ENCODE assay signal across 16 cellular contexts in genomic region chr17:36611345-36612072, GRCh38. TPM values are rescaled to one million over a fixed set of nuclear protein-coding genes. Genes with fewer than 3 reads are reported as not detected.
DNase-seq lines count a peak whose midpoint lies in the region; ATAC-seq and TF ChIP-seq lines count a peak whose summit lies in the region.
"Had no signal": no experiment of that assay in that cellular context is flagged by ENCODE, and none has a peak within 500 bp of the region (broad histone marks: within the 10 kb centered on the region; RNA-seq: fewer than 3 reads in every experiment).

No MANE protein-coding gene starts in this region.

- no peaks in the 10 kb centered on the region for H3K4me1 Mint-ChIP-seq in endothelial cell (ENCODE audit: unreplicated experiment)
- peaks cover 6% of the 10 kb centered on the region for H3K4me1 Mint-ChIP-seq in glutamatergic neuron (ENCODE audit: low read depth, unreplicated experiment)
- peaks cover 43 to 54% of the 10 kb centered on the region in 2 experiments for H3K4me1 Mint-ChIP-seq in H9
- H3K4me1 Mint-ChIP-seq: neural crest cell had no signal

- H3K9me3 ChIP-seq in Panc1 (ENCODE audit: control insufficient read depth, insufficient read depth, low read depth, low read length) (no peaks in the 10 kb centered on the region), H9 (ENCODE audit: control insufficient read depth, low read depth, low read length) (no peaks in the 10 kb centered on the region)

- H2AK5ac ChIP-seq in H9 (ENCODE audit: insufficient read length, low read length), result no peak overlapping the region

- no peak overlapping the region for H2BK20ac ChIP-seq in H9 (ENCODE audit: low read depth, low read length, poor library complexity, severe bottlenecking)

- intact Hi-C loops in Panc1 (cut with micrococcal nuclease; ENCODE audit: unreplicated experiment), result no loop called here

- H2BK15ac ChIP-seq in H9 (ENCODE audit: low read depth, low read length), result no peak overlapping the region

- no peak overlapping the region for H2AFZ ChIP-seq in H9 (ENCODE audit: low read length)

- H3K4me3 Mint-ChIP-seq in endothelial cell (ENCODE audit: unreplicated experiment) (no peak overlapping the region), glutamatergic neuron (ENCODE audit: unreplicated experiment) (no peak overlapping the region), H9 (peak overlapping the region in 1 of 2 experiments; percentile 4; a peak in 1 of 5 replicates)
- H3K4me3 Mint-ChIP-seq: brain; effector memory CD8-positive, alpha-beta T cell; neural crest cell had no signal

- no peak overlapping the region for H3K9ac ChIP-seq in H9 (ENCODE audit: extremely low read depth, insufficient read length, low read length)

- no peak overlapping the region for H2BK120ac ChIP-seq in H9 (ENCODE audit: low read depth, low read length, poor library complexity, severe bottlenecking)

- no peak overlapping the region for H4K91ac ChIP-seq in H9 (ENCODE audit: insufficient read length, low read depth, low read length)

- no peak overlapping the region for H3K23ac ChIP-seq in H9 (ENCODE audit: insufficient read length, low read depth, low read length)

- TF ChIP-seq CTCF in Panc1 (IDR thresholded peaks at IDR 0.05) (no peak), endothelial cell (IDR thresholded peaks at IDR 0.05; ENCODE audit: unreplicated experiment) (no peak), glutamatergic neuron (IDR thresholded peaks at IDR 0.05; ENCODE audit: partially characterized antibody, unreplicated experiment) (no peak), H9 (conservative IDR thresholded peaks at IDR 0.05) (no peak), GM13977 (IDR thresholded peaks at IDR 0.05; ENCODE audit: extremely low read depth, insufficient read depth, missing control alignments) (no peak)

- H3K18ac ChIP-seq in H9 (ENCODE audit: insufficient read length, low read depth, low read length), result no peak overlapping the region

- no peaks in the 10 kb centered on the region for H4K20me1 ChIP-seq in H9 (ENCODE audit: control insufficient read depth, insufficient read depth, insufficient read length)

- no peaks in the 10 kb centered on the region for H3K79me1 ChIP-seq in H9 (ENCODE audit: insufficient read depth, low read depth, low read length, poor library complexity, severe bottlenecking)

- H3K36me3 Mint-ChIP-seq in endothelial cell (ENCODE audit: low read depth, unreplicated experiment), result no peaks in the 10 kb centered on the region
- H3K36me3 Mint-ChIP-seq in glutamatergic neuron (ENCODE audit: unreplicated experiment), result no peaks in the 10 kb centered on the region
- H3K36me3 Mint-ChIP-seq in H9 (ENCODE audit: insufficient read depth in 1 of 3, low read depth in 3 of 3), result peaks cover 3 to 16% (median 10%) of the 10 kb centered on the region in 3 experiments; a peak in 6 of 7 replicates
- H3K36me3 Mint-ChIP-seq: brain had no signal

- no peak overlapping the region for H3K4me2 ChIP-seq in H9 (ENCODE audit: insufficient read depth, insufficient read length, low read length)

- no peak overlapping the region for H3K14ac ChIP-seq in H9 (ENCODE audit: insufficient read depth, low read length)

- H3K27me3 ChIP-seq in Panc1 (ENCODE audit: control insufficient read depth, insufficient read depth, low read length) (no peaks in the 10 kb centered on the region), H9 (ENCODE audit: insufficient read depth, low read length) (no peaks in the 10 kb centered on the region)

- no peaks in the 10 kb centered on the region for H3K4me1 ChIP-seq in Panc1 (ENCODE audit: control insufficient read depth, insufficient read depth, low read length)
- peaks cover 8% of the 10 kb centered on the region; the same call in 1 of the 2 replicates for H3K4me1 ChIP-seq in H9 (ENCODE audit: insufficient read depth, low read length)

- H3K27ac Mint-ChIP-seq in endothelial cell (ENCODE audit: unreplicated experiment), result peak overlapping the region; percentile 24
- no peak overlapping the region for H3K27ac Mint-ChIP-seq in glutamatergic neuron (ENCODE audit: unreplicated experiment)
- 0 out of 7 replicates have a peak overlapping the region, but pooled peaks of 1 of the 3 experiments have one; percentile 44 for H3K27ac Mint-ChIP-seq in H9
- H3K27ac Mint-ChIP-seq: brain had no signal

- no CpG with 5 or more reads among the region's 9 CpGs for WGBS in H9 (ENCODE audit: extremely low coverage, insufficient read length, low lambda C conversion rate)

- H3K4me3 ChIP-seq in Panc1 (ENCODE audit: low read depth in 2 of 2, low read length in 2 of 2), result no peak overlapping the region
- H3K4me3 ChIP-seq: lung had no signal

- H3K27me3 Mint-ChIP-seq in endothelial cell (ENCODE audit: unreplicated experiment), result peaks cover 7% of the 10 kb centered on the region
- H3K27me3 Mint-ChIP-seq in glutamatergic neuron (ENCODE audit: unreplicated experiment), result peaks cover 7% of the 10 kb centered on the region
- H3K27me3 Mint-ChIP-seq in H9 (ENCODE audit: low read depth), result no peaks in the 10 kb centered on the region

- CTCF ChIA-PET in Panc1 (lab: Charles Lee), result no interaction called here

- POLR2A ChIA-PET in Panc1 (lab: Charles Lee), result no interaction called here

- H2BK5ac ChIP-seq in H9 (ENCODE audit: insufficient read length, low read length), result no peak overlapping the region

- no peak overlapping the region for H4K8ac ChIP-seq in H9 (replicated peaks; ENCODE audit: insufficient read length, low read depth, low read length)

- peak; percentile 72 for DNase-seq in ELR (ENCODE audit: low read depth)
- no peak for DNase-seq in Panc1 (ENCODE audit: low read depth, low spot score)
- DNase-seq in endothelial cell (ENCODE audit: low spot score), result no peak
- DNase-seq in myocyte (ENCODE audit: low read depth), result peak; percentile 16
- DNase-seq in NCI-H524 treated with DMSO at 0.1 percent for 48 hours (lab: John Stamatoyannopoulos, UW), result no peak
- DNase-seq in glutamatergic neuron, result no peak
- no peak for DNase-seq in H9
- DNase-seq in GM13977 (ENCODE audit: low spot score), result no peak
- DNase-seq: activated CD4-positive, alpha-beta T cell treated with anti-CD3 and anti-CD28 coated beads for 4 hours; effector memory CD8-positive, alpha-beta T cell; MM.1S; NCI-H2171 treated with DMSO at 0.1 percent for 48 hours; T-helper 1 cell had no signal

- H3K27ac ChIP-seq in Panc1 (ENCODE audit: low read length) (no peak overlapping the region), H9 (ENCODE audit: insufficient read length, low read depth, low read length) (no peak overlapping the region)

- H3K9me3 Mint-ChIP-seq in endothelial cell (ENCODE audit: unreplicated experiment) (no peaks in the 10 kb centered on the region), glutamatergic neuron (ENCODE audit: unreplicated experiment) (peaks cover 3% of the 10 kb centered on the region), H9 (peaks cover 0 to 3% of the 10 kb centered on the region in 2 experiments; a peak in 1 of 5 replicates)
- H3K9me3 Mint-ChIP-seq: brain; effector memory CD8-positive, alpha-beta T cell; neural crest cell had no signal

- ATAC-seq in Panc1, result 0 out of 2 replicates have a peak, but pooled peaks have one; percentile 37
- ATAC-seq: effector memory CD8-positive, alpha-beta T cell had no signal

- no peak overlapping the region for H2BK12ac ChIP-seq in H9 (ENCODE audit: insufficient read length, low read depth, low read length)

- no peak overlapping the region for H3T11ph ChIP-seq in H9 (ENCODE audit: low read length)

- H4K5ac ChIP-seq in H9 (ENCODE audit: insufficient read length, low read depth, low read length), result no peak overlapping the region

- no TSS peak for BruUV-seq in Panc1 (replicated peaks; lab: Mats Ljungman, UMichigan)

- H3K79me2 ChIP-seq in H9 (ENCODE audit: insufficient read depth, low read length), result no peaks in the 10 kb centered on the region

- H3K4ac ChIP-seq in H9 (ENCODE audit: low read depth, low read length), result no peak overlapping the region

- no peaks in the 10 kb centered on the region for H3K23me2 ChIP-seq in H9 (ENCODE audit: insufficient read length, low read depth, low read length, poor library complexity, severe bottlenecking)

- H3K36me3 ChIP-seq in Panc1 (ENCODE audit: control insufficient read depth, insufficient read depth, low read length), result no peaks in the 10 kb centered on the region

- no peak overlapping the region for H3K56ac ChIP-seq in H9 (ENCODE audit: insufficient read length, low read depth, low read length)

- in situ Hi-C loops in Panc1 (cut with HindIII; ENCODE audit: low pct_unique_long_range_greater_than_20kb, low sequenced_read_pairs) (no loop called here), GM13977 (cut with MboI; ENCODE audit: low pct_unique_long_range_greater_than_20kb, low sequenced_read_pairs, unreplicated experiment) (loop anchor here (25.0 kb wide), 1 partner anchor 776 kb away; the partner anchor contains the start of gene C17orf78)

RNA-seq across cellular contexts. Expression of gene MRM1, which starts 10.1 kb away (rescaled TPM):
- total RNA-seq in Panc1 (2021; ENCODE audit: unreplicated experiment) (7.8 TPM), endothelial cell (ENCODE audit: unreplicated experiment) (1.7 TPM), myocyte (8.1 and 12.0 TPM in 2 replicates), glutamatergic neuron (ENCODE audit: unreplicated experiment) (2.3 TPM), H9 (2021) (10.3 and 11.6 TPM in 2 replicates)
- 5.6 TPM for polyA plus RNA-seq in Panc1 (2012; ENCODE audit: insufficient read length)
- polyA plus RNA-seq in myocyte (2012), result 5.8 TPM

RNA-seq across cellular contexts. Expression of gene DHRS11, which starts 19.8 kb away (rescaled TPM):
- total RNA-seq in Panc1 (2021; ENCODE audit: unreplicated experiment) (11.8 TPM), endothelial cell (ENCODE audit: unreplicated experiment) (3.9 TPM), myocyte (5.7 and 7.0 TPM in 2 replicates), glutamatergic neuron (ENCODE audit: unreplicated experiment) (13.4 TPM), H9 (2021) (27.4 and 27.9 TPM in 2 replicates)
- polyA plus RNA-seq in Panc1 (2012; ENCODE audit: insufficient read length), result 10.1 TPM
- 6.4 TPM for polyA plus RNA-seq in myocyte (2012)

Comparison
In these comparisons a context has a peak if more than half of its experiments do, and no peak if none do; other contexts are left out.
1. DNase-seq: peak in ELR (single experiment) and myocyte (single experiment); none in Panc1 (single experiment), endothelial cell (single experiment), NCI-H524 treated with DMSO at 0.1 percent for 48 hours (single experiment), glutamatergic neuron (single experiment), H9 (single experiment) and GM13977 (single experiment).